Comparison of ENCODE assay signal across 8 cellular contexts in genomic region chr12:47773062-47773857, GRCh38. TPM values are rescaled to one million over a fixed set of nuclear protein-coding genes. Genes with fewer than 3 reads are reported as not detected.
DNase-seq lines count a peak whose midpoint lies in the region; ATAC-seq and TF ChIP-seq lines count a peak whose summit lies in the region.

Gene SLC48A1 (plus strand): TSS chr12:47773238. CDS start chr12:47773305, 67 bp downstream.

- H3K18ac ChIP-seq in trophoblast cell (ENCODE audit: low read length): peak within 1 kb of the TSS; percentile 56

- H4K8ac ChIP-seq in trophoblast cell (ENCODE audit: low read depth, low read length): peak within 1 kb of the TSS; percentile 70

- intact Hi-C loops in Right ventricle myocardium superior (cut with DNase I): no loop called here

- no peaks in the 10 kb centered on the region for H3K79me2 ChIP-seq in trophoblast cell (ENCODE audit: control insufficient read depth, insufficient read depth, low read length, poor library complexity)

- peaks cover 21% of the 10 kb centered on the region for H3K4me1 Mint-ChIP-seq in activated naive CD8-positive, alpha-beta T cell (ENCODE audit: low read depth)

- in situ Hi-C loops in SK-MEL-5 (cut with HindIII; ENCODE audit: low pct_unique_long_range_greater_than_20kb, low sequenced_read_pairs): no loop called here

- peak; percentile 61 for TF ChIP-seq CTCF in GM20000 (IDR thresholded peaks at IDR 0.05; ENCODE audit: extremely low read depth, missing control alignments)
- peak in 3 of 5 experiments; percentile 10 to 73 (median 48) for TF ChIP-seq CTCF in tibial nerve (IDR thresholded peaks at IDR 0.05)

- no peak within 1 kb of the TSS for H2BK12ac ChIP-seq in trophoblast cell (ENCODE audit: low read length)

- H3K4me3 Mint-ChIP-seq in activated naive CD8-positive, alpha-beta T cell: peak within 1 kb of the TSS; percentile 89

- peak within 1 kb of the TSS; percentile 51 for H4K91ac ChIP-seq in trophoblast cell (ENCODE audit: low read depth, low read length)

- no peak within 1 kb of the TSS for H3K4ac ChIP-seq in trophoblast cell (ENCODE audit: low read depth, low read length)

- H2BK5ac ChIP-seq in trophoblast cell (ENCODE audit: low read depth, low read length, poor library complexity): no peak within 1 kb of the TSS

- H3K36me3 ChIP-seq in trophoblast cell (ENCODE audit: control insufficient read depth in 1 of 2, insufficient read depth in 2 of 2, low read length in 2 of 2) (no peaks in the 10 kb centered on the region), tibial nerve (no peaks in the 10 kb centered on the region)

- no peaks in the 10 kb centered on the region for H3K36me3 Mint-ChIP-seq in activated naive CD8-positive, alpha-beta T cell

- H3K79me1 ChIP-seq in trophoblast cell (ENCODE audit: low read length): peaks cover 17% of the 10 kb centered on the region

- peak; percentile 41 to 51 for TF ChIP-seq POLR2A in tibial nerve (IDR thresholded peaks at IDR 0.05)

- H3K9me3 ChIP-seq in trophoblast cell (ENCODE audit: insufficient read depth, low read depth, low read length): no peaks in the 10 kb centered on the region
- H3K9me3 ChIP-seq in tibial nerve: no peaks in the 10 kb centered on the region

- H2AFZ ChIP-seq in trophoblast cell (ENCODE audit: insufficient read depth, low read length, poor library complexity): peak within 1 kb of the TSS; percentile 91

- H3K4me3 ChIP-seq in trophoblast cell (ENCODE audit: low read depth, low read length) (peak within 1 kb of the TSS; percentile 89), tibial nerve (peak within 1 kb of the TSS; percentile 44 to 99 (median 84))

- no peak within 1 kb of the TSS for H2AK5ac ChIP-seq in trophoblast cell (ENCODE audit: low read length)

- H3K23ac ChIP-seq in trophoblast cell (ENCODE audit: low read length): peak within 1 kb of the TSS; percentile 41

- peak; percentile 98 for DNase-seq in DMS53 (lab: John Stamatoyannopoulos, UW)
- DNase-seq in GM20000 (ENCODE audit: low spot score): peak; percentile 96
- no peak for DNase-seq in HT1080 (ENCODE audit: low read depth)
- peak; percentile 63 for DNase-seq in SK-MEL-5 (ENCODE audit: low read depth, low spot score)
- peak; percentile 85 for DNase-seq in Right ventricle myocardium superior
- DNase-seq in trophoblast cell: peak; percentile 64 to 82
- DNase-seq in tibial nerve (ENCODE audit: low spot score in 2 of 2): peak in 1 of 2 donors; percentile 43

- peaks cover 8% of the 10 kb centered on the region for H3K27me3 ChIP-seq in trophoblast cell (ENCODE audit: insufficient read depth, low read length)
- H3K27me3 ChIP-seq in tibial nerve: no peaks in the 10 kb centered on the region

- H2BK120ac ChIP-seq in trophoblast cell (ENCODE audit: insufficient read depth, low read length, poor library complexity): peak within 1 kb of the TSS; percentile 56

- H3K14ac ChIP-seq in trophoblast cell (ENCODE audit: low read length): peak within 1 kb of the TSS; percentile 46

- peak within 1 kb of the TSS; percentile 70 for H3K9ac ChIP-seq in trophoblast cell (ENCODE audit: low read length)

- WGBS in trophoblast cell (ENCODE audit: extremely low coverage, insufficient coverage, insufficient read length): no CpG with 5 or more reads among the region's 106 CpGs
- WGBS in tibial nerve, 2 donors: 0% methylated on average over 9 to 48 of the region's 106 CpGs

- H3K27ac Mint-ChIP-seq in activated naive CD8-positive, alpha-beta T cell: peak within 1 kb of the TSS; percentile 76

- H3K4me1 ChIP-seq in trophoblast cell (ENCODE audit: control insufficient read depth in 1 of 2, insufficient read depth in 2 of 2, low read length in 2 of 2) (peaks cover 16 to 35% of the 10 kb centered on the region in 2 experiments), tibial nerve (peaks cover 0 to 64% (median 44%) of the 10 kb centered on the region in 4 donors)

- peak within 1 kb of the TSS; percentile 76 for H4K12ac ChIP-seq in trophoblast cell (ENCODE audit: low read depth, low read length)

- H3K27ac ChIP-seq in trophoblast cell (ENCODE audit: low read depth, low read length) (no peak within 1 kb of the TSS), tibial nerve (peak within 1 kb of the TSS; percentile 61 to 90 (median 75))

- no peaks in the 10 kb centered on the region for H3K9me3 Mint-ChIP-seq in activated naive CD8-positive, alpha-beta T cell (ENCODE audit: low read depth)

- no peaks in the 10 kb centered on the region for H3K27me3 Mint-ChIP-seq in activated naive CD8-positive, alpha-beta T cell

- peak in 1 of 2 donors; percentile 31 for TF ChIP-seq EP300 in tibial nerve (IDR thresholded peaks at IDR 0.05)

- ATAC-seq in Right ventricle myocardium superior (ENCODE audit: poor library complexity): peak; percentile 86

- peak within 1 kb of the TSS; percentile 96 for H3K4me2 ChIP-seq in trophoblast cell (ENCODE audit: low read length)

RNA-seq across cellular contexts. Expression of gene SLC48A1, which starts in this region (rescaled TPM):
- 11.7 and 13.3 TPM in 2 replicates for total RNA-seq in HT1080 (2014; rRNA removed; shearing (Covaris generic))
- 12.8 and 17.8 TPM in 2 replicates for polyA plus RNA-seq in HT1080 (2015; cell fraction: cytosol; rRNA removed)
- 20.2 and 21.6 TPM in 2 replicates for polyA plus RNA-seq in HT1080 (2015; cell fraction: nucleus; rRNA removed)
- total RNA-seq in SK-MEL-5 (2014; rRNA removed; shearing (Covaris generic)): 12.7 and 12.9 TPM in 2 replicates
- polyA plus RNA-seq in SK-MEL-5 (2015; cell fraction: cytosol; rRNA removed): 23.4 and 31.2 TPM in 2 replicates
- polyA plus RNA-seq in SK-MEL-5 (2015; cell fraction: nucleus; rRNA removed): 12.6 and 20.3 TPM in 2 replicates
- total RNA-seq in Right ventricle myocardium superior: 26.8 TPM
- 4.7 and 4.8 TPM in 2 replicates for polyA plus RNA-seq in trophoblast cell (2013)
- total RNA-seq in tibial nerve: 10 to 100 TPM; 24.6 to 37.9 (median 33.8) TPM
